In the genomic region with DNA sequence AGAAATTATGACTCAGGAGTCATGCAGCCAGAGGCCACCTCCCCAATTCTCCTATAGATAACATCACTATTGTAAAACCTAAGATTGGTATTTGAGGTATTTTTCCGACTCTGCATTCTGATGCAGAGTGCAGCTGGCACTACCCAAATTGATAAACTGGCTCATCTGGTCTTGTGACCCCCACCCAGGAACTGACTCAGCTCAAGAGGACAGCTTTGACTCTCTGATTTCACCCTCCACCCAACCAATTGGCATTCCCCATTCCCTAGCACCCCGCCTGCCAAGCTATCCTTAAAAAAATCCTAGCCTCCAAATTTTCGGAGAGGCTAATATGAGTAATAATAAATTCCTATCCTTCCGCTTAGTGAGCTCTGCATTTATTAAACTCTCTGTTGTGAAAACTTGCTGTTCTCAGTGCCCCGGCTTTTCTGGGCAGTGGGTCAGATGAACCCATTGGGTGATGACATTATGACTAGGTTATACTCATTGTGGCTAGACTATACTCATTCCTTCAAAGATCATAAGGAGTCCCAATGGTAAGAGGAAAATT, we compare ENCODE assay signal across 12 cellular contexts.
DNase-seq lines count a peak whose midpoint lies in the region; ATAC-seq lines count a peak whose summit lies in the region.
"Had no signal": no experiment of that assay in that cellular context is flagged by ENCODE, and none has a peak within 500 bp of the region (broad histone marks: within the 10 kb centered on the region; RNA-seq: fewer than 3 reads in every experiment).

No MANE protein-coding gene starts in this region.

- peak; percentile 64 for DNase-seq in AG20443 (ENCODE audit: low spot score)
- DNase-seq in HK-2 (ENCODE audit: unreplicated experiment), result peak; percentile 34
- DNase-seq in activated T-cell treated with anti-CD3 and anti-CD28 coated beads, Interleukin-2, amount 50 U/mL, for 48 hours, result peak; percentile 37 to 42
- peak; percentile 57 for DNase-seq in iris pigment epithelial cell (ENCODE audit: low read depth)
- no peak for DNase-seq in midbrain (lab: John Stamatoyannopoulos, UW)
- DNase-seq in GM19240 (ENCODE audit: insufficient read length, low spot score), result no peak
- DNase-seq in NCI-H1105 (lab: John Stamatoyannopoulos, UW), result no peak
- DNase-seq: amygdala; DMS153; Kasumi-1; stimulated activated CD4-positive, alpha-beta T cell treated with anti-CD3 and anti-CD28 coated beads, Interleukin-4, amount 100 ng/mL, for 1 hour had no signal

- no peak for ATAC-seq in GM18909 (IDR thresholded peaks at IDR 0.05; ENCODE audit: poor library complexity, unreplicated experiment)

Comparison
In these comparisons a context has a peak if more than half of its experiments do, and no peak if none do; other contexts are left out.
1. DNase-seq: peak in AG20443 (single experiment), HK-2 (single experiment), activated T-cell treated with anti-CD3 and anti-CD28 coated beads, Interleukin-2, amount 50 U/mL, for 48 hours (2 of 2) and iris pigment epithelial cell (single experiment); none in midbrain (single experiment), GM19240 (single experiment) and NCI-H1105 (single experiment).